24 cellular contexts compared by ENCODE assay signal in the genomic region with DNA sequence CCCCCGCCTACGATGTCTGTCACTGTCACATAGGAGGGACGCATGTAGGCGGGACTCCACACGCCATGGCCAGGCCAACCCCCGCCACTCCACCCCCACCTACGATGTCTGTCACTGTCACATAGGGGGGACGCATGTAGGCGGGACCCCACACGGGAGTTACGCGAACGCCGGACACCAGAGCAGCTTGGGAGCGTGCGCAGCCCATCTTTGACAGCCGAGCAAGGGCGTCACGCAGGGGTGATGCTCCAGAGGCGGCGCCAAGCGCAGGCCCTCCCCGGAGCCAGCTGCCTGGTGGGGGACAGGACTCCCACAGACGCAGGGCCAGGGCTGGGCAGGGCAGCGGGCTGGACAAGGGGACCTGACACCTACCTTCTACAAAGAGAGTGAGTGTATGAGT. TPM values are rescaled to one million over a fixed set of nuclear protein-coding genes. Genes with fewer than 3 reads are reported as not detected.
DNase-seq lines count a peak whose midpoint lies in the region; ATAC-seq, FAIRE-seq and TF ChIP-seq lines count a peak whose summit lies in the region.
"Had no signal": no experiment of that assay in that cellular context is flagged by ENCODE, and none has a peak within 500 bp of the region (broad histone marks: within the 10 kb centered on the region; RNA-seq: fewer than 3 reads in every experiment).

No MANE protein-coding gene starts in this region.

- TF ChIP-seq RAD21 in HCT116 (IDR thresholded peaks at IDR 0.05; ENCODE audit: low read depth) (no peak), GM12878 (IDR thresholded peaks at IDR 0.05; ENCODE audit: insufficient read depth, low read depth, low read length) (no peak)

- H3K36me3 ChIP-seq in HCT116 (ENCODE audit: control insufficient read depth in 1 of 2, insufficient read depth in 2 of 2, low read length in 2 of 2) (peaks cover 5 to 13% of the 10 kb centered on the region in 2 experiments; a peak in 3 of 4 replicates), GM12878 (ENCODE audit: control insufficient read depth in 2 of 2, insufficient read depth in 2 of 2, low read length in 1 of 2) (peaks cover 3 to 28% of the 10 kb centered on the region in 2 experiments; a peak in 3 of 4 replicates)

- CTCF ChIA-PET in HCT116 (lab: Charles Lee), result no interaction called here
- CTCF ChIA-PET in GM12878 (lab: Yijun Ruan, JAX), result no interaction called here

- H3K4me2 ChIP-seq in HCT116 (ENCODE audit: low read length), result no peak overlapping the region
- H3K4me2 ChIP-seq in GM12878 (ENCODE audit: control insufficient read depth, insufficient read depth), result no peak overlapping the region

- H3K9me2 ChIP-seq in HCT116 (ENCODE audit: insufficient read depth), result no peaks in the 10 kb centered on the region

- RAD21 ChIA-PET in HCT116 (lab: Charles Lee; ENCODE audit: low non-redundant PET in 1 of 2, low total read pairs in 2 of 2, uncharacterized antibody in 2 of 2, unreplicated experiment in 2 of 2), result no interaction called here
- RAD21 ChIA-PET in GM12878 (lab: Charles Lee; ENCODE audit: unreplicated experiment), result no interaction called here

- H3K27ac ChIP-seq in HCT116 (ENCODE audit: low read depth, low read length) (no peak overlapping the region), GM12878 (ENCODE audit: control insufficient read depth, insufficient read depth) (no peak overlapping the region)
- H3K27ac ChIP-seq: BLaER1 treated with 17β-estradiol and CSF1 and Interleukin-3, amounts not matched to agents 10 nM and 100 nM had no signal

- POLR2A ChIA-PET in HCT116 (lab: Charles Lee) (no interaction called here), GM12878 (lab: Charles Lee) (no interaction called here)

- H3K9ac ChIP-seq in HCT116 (ENCODE audit: low read length), result no peak overlapping the region
- no peak overlapping the region for H3K9ac ChIP-seq in GM12878 (ENCODE audit: control insufficient read depth, insufficient read depth, low read length)

- H3K27me3 ChIP-seq in HCT116 (ENCODE audit: insufficient read depth, low read length), result no peaks in the 10 kb centered on the region
- H3K27me3 ChIP-seq in GM12878 (replicated peaks in 1 of 2; ENCODE audit: control insufficient read depth in 2 of 2, insufficient read depth in 2 of 2, low read length in 1 of 2), result no peaks in the 10 kb centered on the region
- H3K27me3 ChIP-seq: BLaER1 treated with 17β-estradiol and CSF1 and Interleukin-3, amounts not matched to agents 10 nM and 100 nM had no signal

- TF ChIP-seq POLR2A in HCT116 (IDR thresholded peaks at IDR 0.05; ENCODE audit: borderline replicate concordance, extremely low read depth, insufficient read depth, insufficient read length), result no peak
- 0 out of 2 replicates have a peak, but pooled peaks have one; percentile 27 for TF ChIP-seq POLR2A in GM12878 (IDR thresholded peaks at IDR 0.05; ENCODE audit: low read depth, low read length)
- TF ChIP-seq POLR2A in H54 (IDR thresholded peaks at IDR 0.05; ENCODE audit: low read depth, low read length), result no peak

- TF ChIP-seq CTCF in HCT116 (IDR thresholded peaks at IDR 0.05 in 2 of 3, conservative IDR thresholded peaks at IDR 0.05 in 1 of 3; ENCODE audit: borderline replicate concordance in 1 of 3, insufficient read depth in 1 of 3, low read depth in 2 of 3, low read length in 2 of 3) (no peak), GM12878 (IDR thresholded peaks at IDR 0.05 in 2 of 3, conservative IDR thresholded peaks at IDR 0.05 in 1 of 3; ENCODE audit: control insufficient read depth in 2 of 3, extremely low read depth in 1 of 3, insufficient read depth in 1 of 3, low read depth in 3 of 3, low read length in 3 of 3) (no peak), nephron (IDR thresholded peaks at IDR 0.05; ENCODE audit: unreplicated experiment in 3 of 3) (no peak)

- DNase-seq in HCT116 (ENCODE audit: low read depth, low spot score) (no peak), GM12878 (ENCODE audit: low read depth, low spot score) (no peak), H54 (ENCODE audit: insufficient read length, low spot score) (no peak), NCI-H1417 (lab: John Stamatoyannopoulos, UW) (no peak), COLO668 (lab: John Stamatoyannopoulos, UW; ENCODE audit: unreplicated experiment) (no peak)
- DNase-seq in stimulated activated effector memory CD8-positive, alpha-beta T cell treated with anti-CD3 and anti-CD28 coated beads, Interleukin-12 subunit alpha, Interleukin-12 subunit beta, amount 100 ng/mL, for 72 hours (ENCODE audit: low spot score in 2 of 2), result no peak
- DNase-seq: AML-193; Caco-2; CD4-positive, alpha-beta memory T cell; DMS 273 treated with DMSO at 0.1 percent for 48 hours; DMS79; EL; GDM1; Kasumi-1; NCI-H1694; NCI-H2029 treated with DMSO at 0.1 percent for 48 hours; NCI-H2227 treated with DMSO at 0.1 percent for 48 hours; NCI-H526 treated with DMSO at 0.1 percent for 48 hours had no signal

- intact Hi-C loops in HCT116 (cut with micrococcal nuclease) (no loop called here), GM12878 (cut with micrococcal nuclease; ENCODE audit: unreplicated experiment) (no loop called here)

- peaks cover 9% of the 10 kb centered on the region for H3K4me1 Mint-ChIP-seq in nephron
- peaks cover 15% of the 10 kb centered on the region for H3K4me1 Mint-ChIP-seq in stimulated activated effector memory CD8-positive, alpha-beta T cell treated with anti-CD3 and anti-CD28 coated beads, Interleukin-12 subunit alpha, Interleukin-12 subunit beta, amount 100 ng/mL, for 72 hours

- H3K79me2 ChIP-seq in HCT116 (ENCODE audit: insufficient read depth, low read length) (peaks cover 81% of the 10 kb centered on the region), GM12878 (ENCODE audit: control insufficient read depth, insufficient read depth, low read length) (peaks cover 14% of the 10 kb centered on the region)

- BruUV-seq in HCT116 (replicated peaks; lab: Mats Ljungman, UMichigan) (TSS peak; percentile 31), GM12878 (replicated peaks; lab: Mats Ljungman, UMichigan) (TSS peak; percentile 46)

- 91% methylated on average over 25 of the region's 25 CpGs for WGBS in GM12878 (ENCODE audit: insufficient coverage, insufficient replicate concordance, low lambda C conversion rate, missing lambda C conversion rate)

- TF ChIP-seq EP300 in GM12878 (IDR thresholded peaks at IDR 0.05; ENCODE audit: borderline replicate concordance in 1 of 2, control insufficient read depth in 1 of 2, low read depth in 2 of 2, low read length in 2 of 2), result no peak

- H3K4me3 Mint-ChIP-seq in nephron, result no peak overlapping the region
- no peak overlapping the region for H3K4me3 Mint-ChIP-seq in stimulated activated effector memory CD8-positive, alpha-beta T cell treated with anti-CD3 and anti-CD28 coated beads, Interleukin-12 subunit alpha, Interleukin-12 subunit beta, amount 100 ng/mL, for 72 hours
- H3K4me3 Mint-ChIP-seq: CD4-positive, alpha-beta memory T cell had no signal

- H3K9me3 ChIP-seq in HCT116 (ENCODE audit: control insufficient read depth in 1 of 2, insufficient read depth in 1 of 2, low read depth in 1 of 2, low read length in 2 of 2) (no peaks in the 10 kb centered on the region), GM12878 (replicated peaks; ENCODE audit: control insufficient read depth, insufficient read depth, low read length) (no peaks in the 10 kb centered on the region)
- H3K9me3 ChIP-seq: Caco-2 had no signal

- H2AFZ ChIP-seq in HCT116 (ENCODE audit: low read depth, low read length, poor library complexity, severe bottlenecking) (no peak overlapping the region), GM12878 (ENCODE audit: control insufficient read depth, low read depth, low read length) (no peak overlapping the region)

- H3K9me3 Mint-ChIP-seq in nephron, result no peaks in the 10 kb centered on the region
- no peaks in the 10 kb centered on the region for H3K9me3 Mint-ChIP-seq in stimulated activated effector memory CD8-positive, alpha-beta T cell treated with anti-CD3 and anti-CD28 coated beads, Interleukin-12 subunit alpha, Interleukin-12 subunit beta, amount 100 ng/mL, for 72 hours
- H3K9me3 Mint-ChIP-seq: CD4-positive, alpha-beta memory T cell had no signal

- ATAC-seq in HCT116 (no peak), GM12878 (no peak)
- ATAC-seq in stimulated activated effector memory CD8-positive, alpha-beta T cell treated with anti-CD3 and anti-CD28 coated beads, Interleukin-12 subunit alpha, Interleukin-12 subunit beta, amount 100 ng/mL, for 72 hours, result no peak
- ATAC-seq: SK-N-SH treated with all-trans-retinoic acid at 6 μM for 48 hours had no signal

- H3K36me3 Mint-ChIP-seq in nephron (ENCODE audit: low read depth), result peaks cover 33% of the 10 kb centered on the region
- peaks cover 34% of the 10 kb centered on the region for H3K36me3 Mint-ChIP-seq in stimulated activated effector memory CD8-positive, alpha-beta T cell treated with anti-CD3 and anti-CD28 coated beads, Interleukin-12 subunit alpha, Interleukin-12 subunit beta, amount 100 ng/mL, for 72 hours

- FAIRE-seq in GM12878 (lab: Jason Lieb, UNC) (no peak), H54 (lab: Jason Lieb, UNC) (no peak)
- FAIRE-seq: A204.1, H1, RCC 7860 had no signal

- in situ Hi-C loops in GM12878 (cut with MboI), result no loop called here

- H3K4me3 ChIP-seq in HCT116 (replicated peaks in 1 of 2; ENCODE audit: low read depth in 1 of 2, low read length in 2 of 2) (no peak overlapping the region), GM12878 (no peak overlapping the region)
- H3K4me3 ChIP-seq: BLaER1 treated with 17β-estradiol and CSF1 and Interleukin-3, amounts not matched to agents 10 nM and 100 nM had no signal

- peak overlapping the region in 2 of 3 experiments; percentile 63 to 80 for H3K27ac Mint-ChIP-seq in nephron
- peak overlapping the region; percentile 70 for H3K27ac Mint-ChIP-seq in stimulated activated effector memory CD8-positive, alpha-beta T cell treated with anti-CD3 and anti-CD28 coated beads, Interleukin-12 subunit alpha, Interleukin-12 subunit beta, amount 100 ng/mL, for 72 hours

- H4K20me1 ChIP-seq in HCT116 (ENCODE audit: insufficient read depth), result peaks cover 4% of the 10 kb centered on the region; the same call in 1 of the 2 replicates
- H4K20me1 ChIP-seq in GM12878 (ENCODE audit: control insufficient read depth, insufficient read depth), result no peaks in the 10 kb centered on the region

- H3K27me3 Mint-ChIP-seq in nephron (ENCODE audit: low read depth), result no peaks in the 10 kb centered on the region
- H3K27me3 Mint-ChIP-seq: CD4-positive, alpha-beta memory T cell had no signal

- SMC1A ChIA-PET in GM12878 (lab: Charles Lee; ENCODE audit: uncharacterized antibody, unreplicated experiment), result no interaction called here

- H3K4me1 ChIP-seq in HCT116 (ENCODE audit: control insufficient read depth in 1 of 2, insufficient read depth in 2 of 2, low read length in 2 of 2), result peaks cover 0 to 5% of the 10 kb centered on the region in 2 experiments; a peak in 1 of 4 replicates
- H3K4me1 ChIP-seq in GM12878 (ENCODE audit: control insufficient read depth, insufficient read depth, low read length), result no peaks in the 10 kb centered on the region; the same call in 1 of the 2 replicates
- H3K4me1 ChIP-seq: Caco-2 had no signal

RNA-seq across cellular contexts. Expression of a gene that starts 20.0 kb away (rescaled TPM):
- total RNA-seq in HCT116 (2021; ENCODE audit: unreplicated experiment), result 40.3 TPM
- 29.9 and 32.3 TPM in 2 replicates for polyA plus RNA-seq in HCT116 (2012)
- 18.7 and 27.6 TPM in 2 replicates for total RNA-seq in GM12878 (2013; cell fraction: nucleolus; rRNA removed)
- 20.3 and 25.6 TPM in 2 replicates for total RNA-seq in GM12878 (2014; rRNA removed)
- 6.2 and 7.8 TPM in 2 replicates for total RNA-seq in GM12878 (2014; rRNA removed; fragmentation: Illumina TruSeq; extraction: Trizol)
- 36.7 and 39.9 TPM in 2 replicates for total RNA-seq in GM12878 (2021)
- polyA plus RNA-seq in GM12878 (2011; ENCODE audit: low read depth), result 14.9 TPM
- 2.4 and 5.4 TPM in 2 replicates for polyA plus RNA-seq in GM12878 (2011; rRNA removed)
- 5.6 and 17.2 TPM in 2 replicates for polyA plus RNA-seq in GM12878 (2011; cell fraction: cytosol; rRNA removed)
- polyA plus RNA-seq in GM12878 (2011; cell fraction: nucleus; rRNA removed), result 15.5 and 21.2 TPM in 2 replicates
- polyA plus RNA-seq in GM12878 (2012), result 19.2 and 23.8 TPM in 2 replicates
- polyA plus RNA-seq in GM12878 (2014; fragmentation: Illumina TruSeq; extraction: Trizol), result 0.59 and 2.9 TPM in 2 replicates
- under 1 TPM; 0.23 to 0.42 TPM for polyA plus RNA-seq in GM12878 (2014; fragmentation: Nextera tagmentation; extraction: Ambion mirVana)
- 27.0 and 36.3 TPM in 2 replicates for polyA plus RNA-seq in GM12878 (2014; rRNA removed)
- 1 to 10 TPM; 2.1 to 2.4 TPM for polyA plus RNA-seq in GM12878 (2016; fragmentation: Nextera tagmentation; extraction: Ambion mirVana)
- 2.2 and 9.7 TPM in 2 replicates for polyA minus RNA-seq in GM12878 (2011; rRNA and poly(A)+ RNA removed)
- polyA minus RNA-seq in GM12878 (2011; cell fraction: cytosol; rRNA and poly(A)+ RNA removed), result 10.3 and 12.4 TPM in 2 replicates
- 4.6 and 8.6 TPM in 2 replicates for polyA minus RNA-seq in GM12878 (2011; cell fraction: nucleus; rRNA and poly(A)+ RNA removed)

RNA-seq across cellular contexts. Expression of a gene that starts 40.0 kb away (rescaled TPM):
- total RNA-seq in HCT116 (2021; ENCODE audit: unreplicated experiment) (31.7 TPM), GM12878 (2014; rRNA removed) (15.0 and 17.5 TPM in 2 replicates), GM12878 (2014; rRNA removed; fragmentation: Illumina TruSeq; extraction: Trizol) (2.8 and 3.7 TPM in 2 replicates), GM12878 (2021) (28.2 and 29.1 TPM in 2 replicates)
- polyA plus RNA-seq in HCT116 (2012), result 13.7 and 15.5 TPM in 2 replicates
- 28.2 and 28.8 TPM in 2 replicates for total RNA-seq in GM12878 (2013; cell fraction: nucleolus; rRNA removed)
- polyA plus RNA-seq in GM12878 (2011; ENCODE audit: low read depth), result 5.4 TPM
- polyA plus RNA-seq in GM12878 (2011; rRNA removed) (5.3 and 10.8 TPM in 2 replicates), GM12878 (2014; fragmentation: Illumina TruSeq; extraction: Trizol) (4.6 and 6.1 TPM in 2 replicates), GM12878 (2014; fragmentation: Nextera tagmentation; extraction: Ambion mirVana) (under 1 TPM; 0.45 to 0.99 TPM), GM12878 (2014; rRNA removed) (19.3 and 24.4 TPM in 2 replicates), GM12878 (2016; fragmentation: Nextera tagmentation; extraction: Ambion mirVana) (10 to 100 TPM; 12.5 to 14.5 TPM)
- 14.4 and 19.5 TPM in 2 replicates for polyA plus RNA-seq in GM12878 (2011; cell fraction: cytosol; rRNA removed)
- 18.8 and 27.5 TPM in 2 replicates for polyA plus RNA-seq in GM12878 (2011; cell fraction: nucleus; rRNA removed)
- polyA plus RNA-seq in GM12878 (2012), result 18.9 and 21.3 TPM in 2 replicates
- polyA minus RNA-seq in GM12878 (2011; rRNA and poly(A)+ RNA removed), result 3.4 and 5.6 TPM in 2 replicates
- 5.6 and 9.0 TPM in 2 replicates for polyA minus RNA-seq in GM12878 (2011; cell fraction: cytosol; rRNA and poly(A)+ RNA removed)
- 1.6 and 6.8 TPM in 2 replicates for polyA minus RNA-seq in GM12878 (2011; cell fraction: nucleus; rRNA and poly(A)+ RNA removed)
